In the genomic region with DNA sequence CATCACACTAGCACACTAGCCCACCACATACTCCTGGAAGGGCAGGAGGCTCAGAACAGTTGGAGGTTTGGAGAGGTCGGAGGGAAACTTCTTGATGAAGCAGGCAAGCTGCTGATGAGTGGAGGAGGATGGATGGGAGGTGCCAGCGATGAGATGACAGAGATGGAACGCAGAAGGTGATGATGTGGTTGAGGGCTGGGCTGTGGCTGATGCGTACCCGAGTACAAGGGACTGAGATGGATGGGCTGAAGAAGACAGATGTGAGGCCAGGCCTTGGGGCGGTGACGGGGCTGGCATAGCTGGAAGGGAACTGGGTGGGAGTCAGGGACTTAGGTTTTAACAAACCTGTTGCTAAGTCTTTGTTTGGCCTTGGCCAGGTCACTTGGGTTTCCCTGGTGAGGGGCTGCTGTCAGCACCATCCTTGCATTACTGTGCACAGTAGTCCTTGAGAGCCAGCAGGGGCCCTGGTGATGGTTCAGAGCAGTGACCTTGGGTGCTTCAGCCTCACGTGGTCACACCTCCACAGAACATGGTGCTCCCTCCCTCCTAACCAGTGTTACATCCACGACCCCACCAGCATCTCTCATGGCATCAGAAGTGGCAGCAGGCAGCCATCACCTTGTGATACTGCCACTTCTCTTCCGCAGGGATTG, we compare ENCODE assay signal across 15 cellular contexts.
A peak's percentile ranks its signal among the peaks of the same experiment; 100 is the strongest.
DNase-seq lines count a peak whose midpoint lies in the region; ATAC-seq lines count a peak whose summit lies in the region.
"Had no signal": no experiment of that assay in that cellular context is flagged by ENCODE, and none has a peak within 500 bp of the region (broad histone marks: within the 10 kb centered on the region; RNA-seq: fewer than 3 reads in every experiment).

No MANE protein-coding gene starts in this region.

- peak overlapping the region; percentile 51 for H3K27ac Mint-ChIP-seq in activated T-helper 17 cell treated with anti-CD3 and anti-CD28 coated beads, Interleukin-2, amount 50 U/mL, for 72 hours
- H3K27ac Mint-ChIP-seq in central memory CD8-positive, alpha-beta T cell (ENCODE audit: low read depth) = peak overlapping the region; percentile 45
- peak overlapping the region; percentile 78 for H3K27ac Mint-ChIP-seq in stimulated activated effector memory CD8-positive, alpha-beta T cell treated with anti-CD3 and anti-CD28 coated beads, Interleukin-12 subunit alpha, Interleukin-12 subunit beta, amount 100 ng/mL, for 72 hours

- intact Hi-C loops in left ventricle myocardium superior (cut with micrococcal nuclease) = no loop called here

- H3K4me1 Mint-ChIP-seq in activated T-helper 17 cell treated with anti-CD3 and anti-CD28 coated beads, Interleukin-2, amount 50 U/mL, for 72 hours = peaks cover 46% of the 10 kb centered on the region
- H3K4me1 Mint-ChIP-seq in central memory CD8-positive, alpha-beta T cell = peaks cover 71% of the 10 kb centered on the region
- H3K4me1 Mint-ChIP-seq in stimulated activated effector memory CD8-positive, alpha-beta T cell treated with anti-CD3 and anti-CD28 coated beads, Interleukin-12 subunit alpha, Interleukin-12 subunit beta, amount 100 ng/mL, for 72 hours = peaks cover 84% of the 10 kb centered on the region

- ATAC-seq in activated T-helper 17 cell treated with anti-CD3 and anti-CD28 coated beads, Interleukin-2, amount 50 U/mL, for 72 hours (replicated peaks) = no peak
- no peak for ATAC-seq in central memory CD8-positive, alpha-beta T cell (replicated peaks; ENCODE audit: extremely low read depth, poor library complexity, severe bottlenecking)
- ATAC-seq in left ventricle myocardium superior (peak; percentile 38), HG03159 (IDR thresholded peaks at IDR 0.05; ENCODE audit: unreplicated experiment) (no peak), HG02870 (IDR thresholded peaks at IDR 0.05; ENCODE audit: unreplicated experiment) (no peak)
- ATAC-seq in stimulated activated effector memory CD8-positive, alpha-beta T cell treated with anti-CD3 and anti-CD28 coated beads, Interleukin-12 subunit alpha, Interleukin-12 subunit beta, amount 100 ng/mL, for 72 hours = no peak
- ATAC-seq: A549 had no signal

- DNase-seq in central memory CD8-positive, alpha-beta T cell (ENCODE audit: low spot score in 2 of 2) = no peak
- DNase-seq in left ventricle myocardium superior = no peak
- DNase-seq in stimulated activated effector memory CD8-positive, alpha-beta T cell treated with anti-CD3 and anti-CD28 coated beads, Interleukin-12 subunit alpha, Interleukin-12 subunit beta, amount 100 ng/mL, for 72 hours (ENCODE audit: low spot score in 2 of 2) = no peak
- DNase-seq: BE2C; CD4-positive, alpha-beta memory T cell; COR-L47; DMS153; DMS79 treated with DMSO at 0.1 percent for 48 hours; EL; GOT3; H9 had no signal

- H3K27me3 Mint-ChIP-seq in activated T-helper 17 cell treated with anti-CD3 and anti-CD28 coated beads, Interleukin-2, amount 50 U/mL, for 72 hours = no peaks in the 10 kb centered on the region
- no peaks in the 10 kb centered on the region for H3K27me3 Mint-ChIP-seq in central memory CD8-positive, alpha-beta T cell
- H3K27me3 Mint-ChIP-seq: CD4-positive, alpha-beta memory T cell had no signal

- H3K4me3 Mint-ChIP-seq in activated T-helper 17 cell treated with anti-CD3 and anti-CD28 coated beads, Interleukin-2, amount 50 U/mL, for 72 hours = no peak overlapping the region
- H3K4me3 Mint-ChIP-seq in central memory CD8-positive, alpha-beta T cell = no peak overlapping the region
- H3K4me3 Mint-ChIP-seq in stimulated activated effector memory CD8-positive, alpha-beta T cell treated with anti-CD3 and anti-CD28 coated beads, Interleukin-12 subunit alpha, Interleukin-12 subunit beta, amount 100 ng/mL, for 72 hours = no peak overlapping the region
- H3K4me3 Mint-ChIP-seq: H9 had no signal

- no peaks in the 10 kb centered on the region for H3K36me3 Mint-ChIP-seq in activated T-helper 17 cell treated with anti-CD3 and anti-CD28 coated beads, Interleukin-2, amount 50 U/mL, for 72 hours (ENCODE audit: low read depth)
- peaks cover 4% of the 10 kb centered on the region for H3K36me3 Mint-ChIP-seq in central memory CD8-positive, alpha-beta T cell (ENCODE audit: insufficient read depth)
- no peaks in the 10 kb centered on the region for H3K36me3 Mint-ChIP-seq in stimulated activated effector memory CD8-positive, alpha-beta T cell treated with anti-CD3 and anti-CD28 coated beads, Interleukin-12 subunit alpha, Interleukin-12 subunit beta, amount 100 ng/mL, for 72 hours

- no peaks in the 10 kb centered on the region for H3K9me3 Mint-ChIP-seq in activated T-helper 17 cell treated with anti-CD3 and anti-CD28 coated beads, Interleukin-2, amount 50 U/mL, for 72 hours
- H3K9me3 Mint-ChIP-seq in central memory CD8-positive, alpha-beta T cell = no peaks in the 10 kb centered on the region
- no peaks in the 10 kb centered on the region for H3K9me3 Mint-ChIP-seq in stimulated activated effector memory CD8-positive, alpha-beta T cell treated with anti-CD3 and anti-CD28 coated beads, Interleukin-12 subunit alpha, Interleukin-12 subunit beta, amount 100 ng/mL, for 72 hours
- H3K9me3 Mint-ChIP-seq: CD4-positive, alpha-beta memory T cell; H9 had no signal
